In genomic region chr11:8699903-8700302, GRCh38 we compare ENCODE assay signal across 1 cellular context.
TF ChIP-seq lines count a peak whose summit lies in the region.

No MANE protein-coding gene starts in this region.

TF ChIP-seq in HepG2, 621 proteins besides CTCF, POLR2A, EP300 and RAD21 (continued from another document and continues in another):
- TF ChIP-seq ZBTB25 (CRISPR knock-in tag; IDR thresholded peaks at IDR 0.05) (peak; percentile 56; the same call in 1 of the 2 replicates), HNRNPUL1 (IDR thresholded peaks at IDR 0.05; ENCODE audit: low read depth, low read length) (no peak), FOXA1 (IDR thresholded peaks at IDR 0.05) (no peak), FOXA1 (CRISPR knock-in tag; IDR thresholded peaks at IDR 0.05) (0 out of 2 replicates have a peak, but pooled peaks have one; percentile 27), ZNF747 (CRISPR knock-in tag; IDR thresholded peaks at IDR 0.05; ENCODE audit: borderline replicate concordance) (no peak), ZNF207 (IDR thresholded peaks at IDR 0.05; ENCODE audit: borderline replicate concordance) (no peak), NFKB2 (CRISPR knock-in tag; IDR thresholded peaks at IDR 0.05; ENCODE audit: borderline replicate concordance) (peak; percentile 54; the same call in 1 of the 2 replicates), RAD51 (IDR thresholded peaks at IDR 0.05; ENCODE audit: borderline replicate concordance) (no peak), MED13 (CRISPR knock-in tag; IDR thresholded peaks at IDR 0.05) (0 out of 2 replicates have a peak, but pooled peaks have one; percentile 37), YEATS4 (CRISPR knock-in tag; IDR thresholded peaks at IDR 0.05; ENCODE audit: borderline replicate concordance) (no peak), CBX5 (CRISPR knock-in tag; IDR thresholded peaks at IDR 0.05; ENCODE audit: borderline replicate concordance) (peak; percentile 50; the same call in 1 of the 2 replicates), MAZ (IDR thresholded peaks at IDR 0.05; ENCODE audit: borderline replicate concordance, low read depth, low read length) (0 out of 2 replicates have a peak, but pooled peaks have one; percentile 31), MAZ (CRISPR knock-in tag; IDR thresholded peaks at IDR 0.05; ENCODE audit: low read depth) (no peak), MIXL1 (CRISPR knock-in tag; IDR thresholded peaks at IDR 0.05) (no peak; the same call in 1 of the 2 replicates), TEAD3 (CRISPR knock-in tag; optimal IDR thresholded peaks at IDR 0.05; ENCODE audit: borderline replicate concordance) (peak; percentile 98), AHR (CRISPR knock-in tag; IDR thresholded peaks at IDR 0.05) (0 out of 2 replicates have a peak, but pooled peaks have one; percentile 24), ZNF577 (CRISPR knock-in tag; IDR thresholded peaks at IDR 0.05; ENCODE audit: borderline replicate concordance, low read depth) (no peak), ATF2 (CRISPR knock-in tag; IDR thresholded peaks at IDR 0.05) (peak; percentile 45; the same call in 1 of the 2 replicates), ZNF235 (CRISPR knock-in tag; IDR thresholded peaks at IDR 0.05; ENCODE audit: borderline replicate concordance) (no peak), ZNF580 (CRISPR knock-in tag; IDR thresholded peaks at IDR 0.05; ENCODE audit: borderline replicate concordance, low read depth) (peak; percentile 61; the same call in 1 of the 2 replicates), HOXA3 (CRISPR knock-in tag; IDR thresholded peaks at IDR 0.05) (peak; percentile 44; the same call in 1 of the 2 replicates), ZC3H4 (CRISPR knock-in tag; IDR thresholded peaks at IDR 0.05; ENCODE audit: borderline replicate concordance) (no peak), MTA1 (CRISPR knock-in tag; IDR thresholded peaks at IDR 0.05; ENCODE audit: borderline replicate concordance) (peak; percentile 33; the same call in 1 of the 2 replicates), ZFP37 (CRISPR knock-in tag; IDR thresholded peaks at IDR 0.05; ENCODE audit: borderline replicate concordance) (no peak), ZFY (CRISPR knock-in tag; IDR thresholded peaks at IDR 0.05) (peak; percentile 59; the same call in 1 of the 2 replicates), ZNF292 (CRISPR knock-in tag; IDR thresholded peaks at IDR 0.05; ENCODE audit: borderline replicate concordance, low read depth) (0 out of 2 replicates have a peak, but pooled peaks have one; percentile 34), ZBTB34 (CRISPR knock-in tag; IDR thresholded peaks at IDR 0.05) (peak; percentile 38; the same call in 1 of the 2 replicates), GRHL1 (CRISPR knock-in tag; conservative IDR thresholded peaks at IDR 0.05) (no peak), BRD4 (CRISPR knock-in tag; IDR thresholded peaks at IDR 0.05) (0 out of 2 replicates have a peak, but pooled peaks have one; percentile 33), KLF16 (CRISPR knock-in tag; IDR thresholded peaks at IDR 0.05) (0 out of 4 replicates have a peak, but pooled peaks of 1 of the 2 experiments have one; percentile 50), ATF7-NPFF (CRISPR knock-in tag; IDR thresholded peaks at IDR 0.05; ENCODE audit: low read depth) (peak; percentile 56; the same call in 1 of the 2 replicates), ZBTB20 (CRISPR knock-in tag; IDR thresholded peaks at IDR 0.05; ENCODE audit: borderline replicate concordance, low read depth) (0 out of 2 replicates have a peak, but pooled peaks have one; percentile 41), BCL3 (CRISPR knock-in tag; IDR thresholded peaks at IDR 0.05) (peak; percentile 44; the same call in 1 of the 2 replicates), ZBTB2 (CRISPR knock-in tag; IDR thresholded peaks at IDR 0.05; ENCODE audit: low read depth) (no peak), RFXAP (CRISPR knock-in tag; IDR thresholded peaks at IDR 0.05; ENCODE audit: borderline replicate concordance) (peak; percentile 61; the same call in 1 of the 2 replicates), CEBPG (CRISPR knock-in tag; IDR thresholded peaks at IDR 0.05) (peak; percentile 33; the same call in 1 of the 2 replicates), ZNF605 (CRISPR knock-in tag; IDR thresholded peaks at IDR 0.05) (no peak; the same call in 1 of the 2 replicates), ZNF629 (CRISPR knock-in tag; conservative IDR thresholded peaks at IDR 0.05) (no peak), SRF (IDR thresholded peaks at IDR 0.05; ENCODE audit: low read depth, low read length) (no peak), ZNF883 (CRISPR knock-in tag; IDR thresholded peaks at IDR 0.05; ENCODE audit: not compliant biosample characterization) (peak; percentile 60), MAX (IDR thresholded peaks at IDR 0.05) (peak; percentile 81), DRAP1 (CRISPR knock-in tag; IDR thresholded peaks at IDR 0.05) (peak; percentile 16; the same call in 1 of the 2 replicates), HIC2 (CRISPR knock-in tag; IDR thresholded peaks at IDR 0.05; ENCODE audit: low read depth) (peak; percentile 61; the same call in 1 of the 2 replicates), NR0B2 (CRISPR knock-in tag; IDR thresholded peaks at IDR 0.05) (no peak), SIX1 (CRISPR knock-in tag; IDR thresholded peaks at IDR 0.05; ENCODE audit: borderline replicate concordance) (no peak), KDM2A (CRISPR knock-in tag; IDR thresholded peaks at IDR 0.05; ENCODE audit: borderline replicate concordance, low read depth) (peak; percentile 36; the same call in 1 of the 2 replicates), ZNF891 (CRISPR knock-in tag; IDR thresholded peaks at IDR 0.05) (no peak), SPEN (CRISPR knock-in tag; IDR thresholded peaks at IDR 0.05; ENCODE audit: low read depth) (no peak), ZNF879 (CRISPR knock-in tag; IDR thresholded peaks at IDR 0.05) (no peak), SATB2 (CRISPR knock-in tag; IDR thresholded peaks at IDR 0.05) (no peak), ZNF501 (CRISPR knock-in tag; IDR thresholded peaks at IDR 0.05) (0 out of 2 replicates have a peak, but pooled peaks have one; percentile 26), AGO2 (optimal IDR thresholded peaks at IDR 0.05; ENCODE audit: low read depth, low read length) (no peak), PHF8 (CRISPR knock-in tag; IDR thresholded peaks at IDR 0.05) (no peak), ZFX (CRISPR knock-in tag; IDR thresholded peaks at IDR 0.05; ENCODE audit: low read depth) (peak; percentile 34; the same call in 1 of the 2 replicates), CHD4 (IDR thresholded peaks at IDR 0.05; ENCODE audit: borderline replicate concordance, low read length) (no peak), GATAD2A (CRISPR knock-in tag; IDR thresholded peaks at IDR 0.05) (peak; percentile 84), KDM6A (CRISPR knock-in tag; IDR thresholded peaks at IDR 0.05; ENCODE audit: low read depth) (no peak), ZSCAN9 (CRISPR knock-in tag; IDR thresholded peaks at IDR 0.05; ENCODE audit: borderline replicate concordance) (peak; percentile 38; the same call in 1 of the 2 replicates), ZNF510 (CRISPR knock-in tag; IDR thresholded peaks at IDR 0.05; ENCODE audit: low read depth) (no peak), ZNF124 (CRISPR knock-in tag; IDR thresholded peaks at IDR 0.05) (no peak), ZFP90 (CRISPR knock-in tag; IDR thresholded peaks at IDR 0.05; ENCODE audit: borderline replicate concordance) (0 out of 2 replicates have a peak, but pooled peaks have one; percentile 76), HOXD1 (CRISPR knock-in tag; IDR thresholded peaks at IDR 0.05) (no peak), HDAC1 (CRISPR knock-in tag; IDR thresholded peaks at IDR 0.05) (no peak), PPARG (CRISPR knock-in tag; conservative IDR thresholded peaks at IDR 0.05) (0 out of 2 replicates have a peak, but pooled peaks have one; percentile 24)
